In the genomic region with DNA sequence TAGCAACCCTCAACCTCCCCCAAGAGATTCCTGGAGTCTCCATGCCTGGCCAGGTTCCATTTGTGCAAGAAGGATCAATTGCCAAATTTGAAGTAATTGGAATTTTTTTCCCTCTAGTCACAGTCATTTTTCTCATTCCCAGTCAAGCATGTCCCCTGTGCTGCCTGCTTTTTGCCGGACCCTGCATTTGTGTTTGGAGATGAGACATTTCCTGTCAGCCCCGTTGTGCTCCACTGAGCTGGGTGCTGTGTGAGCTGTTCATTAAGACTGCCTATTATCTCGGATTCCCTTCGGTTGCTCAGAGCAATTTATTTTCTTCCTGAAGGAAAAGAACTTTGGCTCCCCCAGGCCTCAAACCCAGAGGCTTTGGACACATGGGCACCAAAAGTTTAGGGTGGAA, we compare ENCODE assay signal across 1 cellular context.
TF ChIP-seq lines count a peak whose summit lies in the region.

No MANE protein-coding gene starts in this region.

TF ChIP-seq in GM12878, 131 proteins besides CTCF, POLR2A, EP300 and RAD21 (continued from another document):
- TF ChIP-seq HSF1 (IDR thresholded peaks at IDR 0.05; ENCODE audit: low read depth, low read length) (no peak), NFXL1 (IDR thresholded peaks at IDR 0.05; ENCODE audit: borderline replicate concordance) (no peak), FOXM1 (IDR thresholded peaks at IDR 0.05; ENCODE audit: low read depth, low read length) (0 out of 2 replicates have a peak, but pooled peaks have one; percentile 28), EED (IDR thresholded peaks at IDR 0.05; ENCODE audit: low read depth) (peak; percentile 90), IKZF2 (IDR thresholded peaks at IDR 0.05) (peak; percentile 42 to 44; a peak in 2 of 4 replicates), CREM (IDR thresholded peaks at IDR 0.05; ENCODE audit: low read depth) (peak; percentile 17; the same call in 1 of the 2 replicates)
- TF ChIP-seq, protein P1, sequence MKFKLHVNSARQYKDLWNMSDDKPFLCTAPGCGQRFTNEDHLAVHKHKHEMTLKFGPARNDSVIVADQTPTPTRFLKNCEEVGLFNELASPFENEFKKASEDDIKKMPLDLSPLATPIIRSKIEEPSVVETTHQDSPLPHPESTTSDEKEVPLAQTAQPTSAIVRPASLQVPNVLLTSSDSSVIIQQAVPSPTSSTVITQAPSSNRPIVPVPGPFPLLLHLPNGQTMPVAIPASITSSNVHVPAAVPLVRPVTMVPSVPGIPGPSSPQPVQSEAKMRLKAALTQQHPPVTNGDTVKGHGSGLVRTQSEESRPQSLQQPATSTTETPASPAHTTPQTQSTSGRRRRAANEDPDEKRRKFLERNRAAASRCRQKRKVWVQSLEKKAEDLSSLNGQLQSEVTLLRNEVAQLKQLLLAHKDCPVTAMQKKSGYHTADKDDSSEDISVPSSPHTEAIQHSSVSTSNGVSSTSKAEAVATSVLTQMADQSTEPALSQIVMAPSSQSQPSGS (IDR thresholded peaks at IDR 0.05; ENCODE audit: low read length): 0 out of 2 replicates have a peak, but pooled peaks have one; percentile 20
